32 cellular contexts compared by ENCODE assay signal in the genomic region with DNA sequence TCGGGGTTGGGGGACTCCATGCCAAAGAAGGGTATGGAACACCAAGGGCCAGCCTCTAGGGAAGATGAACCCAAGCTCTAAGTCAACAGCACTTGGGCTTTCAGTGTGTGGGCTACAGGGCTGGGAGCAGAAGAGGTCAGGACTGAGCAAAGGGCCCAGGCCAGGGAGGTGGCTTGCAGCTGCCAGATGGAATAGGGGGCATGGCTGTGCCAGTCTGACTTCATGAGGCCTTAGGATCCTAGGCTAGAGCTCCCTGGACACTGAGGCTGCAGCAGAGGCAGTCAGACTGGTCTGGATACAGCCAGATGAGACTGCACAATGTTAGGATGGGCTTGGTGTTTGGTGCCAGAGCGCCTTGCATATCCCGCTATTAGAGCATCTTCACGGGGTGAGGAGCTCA. TPM values are rescaled to one million over a fixed set of nuclear protein-coding genes. Genes with fewer than 3 reads are reported as not detected.
"Had no signal": no experiment of that assay in that cellular context is flagged by ENCODE, and none has a peak within 500 bp of the region (broad histone marks: within the 10 kb centered on the region; RNA-seq: fewer than 3 reads in every experiment).

No MANE protein-coding gene starts in this region.

- H3K4me3 ChIP-seq: Peyer's patch had no signal

- H3K9me3 Mint-ChIP-seq: activated B cell treated with CpG ODN at 0.5 μM for 24 hours; activated CD4-positive, alpha-beta memory T cell treated with anti-CD3 and anti-CD28 coated beads for 36 hours; activated naive CD4-positive, alpha-beta T cell treated with anti-CD3 and anti-CD28 coated beads for 36 hours; activated naive CD4-positive, alpha-beta T cell treated with anti-CD3 and anti-CD28 coated beads, Interleukin-2, amount 50 U/mL, for 72 hours; activated T-cell treated with anti-CD3 and anti-CD28 coated beads, Interleukin-2, amount 50 U/mL, for 4 hours; activated T-helper 1 cell treated with anti-CD3 and anti-CD28 coated beads, Interleukin-12 subunit alpha, Interleukin-12 subunit beta, Interleukin-2, Interleukin-4 antibody, amounts not matched to agents 30 ng/mL and 10 ng/mL and 1 ng/mL, durations not matched to agents 14 hours and 24 hours and 36 hours had no signal

- H3K36me3 ChIP-seq: Peyer's patch had no signal

- H3K36me3 Mint-ChIP-seq: activated CD4-positive, alpha-beta memory T cell treated with anti-CD3 and anti-CD28 coated beads for 36 hours; activated naive CD4-positive, alpha-beta T cell treated with anti-CD3 and anti-CD28 coated beads, Interleukin-2, amount 50 U/mL, for 72 hours; brain had no signal

- H3K27ac ChIP-seq: Peyer's patch, VCaP had no signal

- H3K9me3 ChIP-seq: Peyer's patch had no signal

- H3K27ac Mint-ChIP-seq: activated B cell treated with CpG ODN at 0.5 μM for 24 hours; activated CD4-positive, alpha-beta memory T cell treated with anti-CD3 and anti-CD28 coated beads for 36 hours; activated naive CD4-positive, alpha-beta T cell treated with anti-CD3 and anti-CD28 coated beads for 36 hours; activated naive CD4-positive, alpha-beta T cell treated with anti-CD3 and anti-CD28 coated beads, Interleukin-2, amount 50 U/mL, for 72 hours; brain had no signal

- DNase-seq: activated B cell treated with CpG ODN at 0.5 μM for 24 hours; activated CD4-positive, alpha-beta T cell treated with anti-CD3 and anti-CD28 coated beads for 4 hours; activated CD4-positive, alpha-beta T cell treated with anti-CD3 and anti-CD28 coated beads, Interleukin-2, amount 50 U/mL, for 1 hour; activated CD8-positive, alpha-beta memory T cell treated with anti-CD3 and anti-CD28 coated beads, Interleukin-2, amount 50 U/mL, for 4 hours; activated gamma-delta T cell treated with Interleukin-2 at 50 U/mL for 16 hours; activated naive CD4-positive, alpha-beta T cell treated with anti-CD3 and anti-CD28 coated beads for 36 hours; activated T-cell treated with anti-CD3 and anti-CD28 coated beads for 4 hours; activated T-cell treated with anti-CD3 and anti-CD28 coated beads, Interleukin-2, amount 50 U/mL, for 4 hours; anterior cingulate cortex; KG1; MM.1S; MV-4-11; NCI-H1092; NCI-H1436 treated with DMSO at 0.1 percent for 48 hours; NCI-H1694 treated with DMSO at 0.1 percent for 48 hours; NCI-H2029; NCI-H345; NCI-H524 treated with DMSO at 0.1 percent for 48 hours; PC-3; RPMI8226; SW 1271; T-helper 1 cell; T-helper 2 cell; T-helper 9 cell had no signal

- H3K4me3 Mint-ChIP-seq: activated B cell treated with CpG ODN at 0.5 μM for 24 hours; activated CD4-positive, alpha-beta memory T cell treated with anti-CD3 and anti-CD28 coated beads for 36 hours; activated naive CD4-positive, alpha-beta T cell treated with anti-CD3 and anti-CD28 coated beads for 36 hours; activated T-cell treated with anti-CD3 and anti-CD28 coated beads, Interleukin-2, amount 50 U/mL, for 4 hours; activated T-helper 1 cell treated with anti-CD3 and anti-CD28 coated beads, Interleukin-12 subunit alpha, Interleukin-12 subunit beta, Interleukin-2, Interleukin-4 antibody, amounts not matched to agents 30 ng/mL and 10 ng/mL and 1 ng/mL, durations not matched to agents 14 hours and 24 hours and 36 hours had no signal

RNA-seq across cellular contexts. Expression of gene RASGRF1, which starts 3.8 kb away (rescaled TPM):
- total RNA-seq: activated naive CD4-positive, alpha-beta T cell treated with anti-CD3 and anti-CD28 coated beads for 36 hours; activated naive CD4-positive, alpha-beta T cell treated with anti-CD3 and anti-CD28 coated beads, Interleukin-2, amount 50 U/mL, for 72 hours; activated T-helper 1 cell treated with anti-CD3 and anti-CD28 coated beads, Interleukin-12 subunit alpha, Interleukin-12 subunit beta, Interleukin-2, Interleukin-4 antibody, amounts not matched to agents 30 ng/mL and 10 ng/mL and 1 ng/mL, durations not matched to agents 14 hours and 24 hours and 36 hours; NCI-H460; PC-3; Right ventricle myocardium inferior had no signal
